In the genomic region with DNA sequence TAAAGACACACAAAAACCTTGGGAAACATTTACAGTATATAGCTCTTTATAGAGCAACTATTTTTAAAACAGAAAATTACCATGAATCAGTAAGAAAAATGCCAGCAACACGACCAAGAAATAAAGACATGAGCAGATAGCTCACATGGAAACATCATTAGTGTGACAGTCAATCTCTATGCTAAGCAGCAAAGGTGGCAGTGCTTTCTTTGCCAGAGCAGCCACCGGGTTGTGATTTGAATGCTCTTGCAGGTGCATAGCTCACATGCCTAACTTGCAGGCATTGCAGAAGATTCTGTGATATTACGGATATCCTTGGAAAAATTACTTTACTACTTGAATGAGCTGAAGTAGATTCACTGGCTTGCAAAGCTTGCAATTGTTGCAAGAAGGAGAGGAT, we compare ENCODE assay signal across 17 cellular contexts.
DNase-seq lines count a peak whose midpoint lies in the region; ATAC-seq and TF ChIP-seq lines count a peak whose summit lies in the region.
"Had no signal": no experiment of that assay in that cellular context is flagged by ENCODE, and none has a peak within 500 bp of the region (broad histone marks: within the 10 kb centered on the region; RNA-seq: fewer than 3 reads in every experiment).

No MANE protein-coding gene starts in this region.

- H3K27ac Mint-ChIP-seq in endodermal cell (no peak overlapping the region), immature natural killer cell (no peak overlapping the region)
- H3K27ac Mint-ChIP-seq in activated naive CD4-positive, alpha-beta T cell treated with anti-CD3 and anti-CD28 coated beads for 36 hours = no peak overlapping the region
- H3K27ac Mint-ChIP-seq: CD4-positive, alpha-beta memory T cell; GM23338 had no signal

- H3K27me3 Mint-ChIP-seq in endodermal cell (ENCODE audit: insufficient read depth) (no peaks in the 10 kb centered on the region), immature natural killer cell (ENCODE audit: low read depth in 3 of 3) (peaks cover 2 to 6% (median 5%) of the 10 kb centered on the region in 3 donors)
- H3K27me3 Mint-ChIP-seq in activated naive CD4-positive, alpha-beta T cell treated with anti-CD3 and anti-CD28 coated beads for 36 hours (ENCODE audit: low read depth) = peaks cover 19% of the 10 kb centered on the region

- TF ChIP-seq EP300 in neural cell (conservative IDR thresholded peaks at IDR 0.05; ENCODE audit: poor library complexity, severe bottlenecking) (peak; percentile 80), sigmoid colon (IDR thresholded peaks at IDR 0.05) (no peak)

- WGBS in endodermal cell (ENCODE audit: insufficient coverage in 1 of 2, insufficient read length in 1 of 2), 2 experiments = 73 to 80% methylated on average over 3 of the region's 3 CpGs
- 60 to 64% methylated on average over 3 of the region's 3 CpGs for WGBS in sigmoid colon, 2 donors

- H3K4me3 Mint-ChIP-seq in endodermal cell = no peak overlapping the region
- H3K4me3 Mint-ChIP-seq in activated naive CD4-positive, alpha-beta T cell treated with anti-CD3 and anti-CD28 coated beads for 36 hours = no peak overlapping the region
- H3K4me3 Mint-ChIP-seq in immature natural killer cell = no peak overlapping the region
- H3K4me3 Mint-ChIP-seq: CD4-positive, alpha-beta memory T cell; GM23338 had no signal

- no peaks in the 10 kb centered on the region for H3K9me3 ChIP-seq in endodermal cell (ENCODE audit: control insufficient read depth, low read length)
- no peaks in the 10 kb centered on the region for H3K9me3 ChIP-seq in neural cell (ENCODE audit: low read length)
- H3K9me3 ChIP-seq in sigmoid colon = no peaks in the 10 kb centered on the region

- H3K9me3 Mint-ChIP-seq in endodermal cell (peaks cover 5% of the 10 kb centered on the region), immature natural killer cell (peaks cover 0 to 6% (median 2%) of the 10 kb centered on the region in 6 donors)
- H3K9me3 Mint-ChIP-seq in activated naive CD4-positive, alpha-beta T cell treated with anti-CD3 and anti-CD28 coated beads for 36 hours = peaks cover 12% of the 10 kb centered on the region

- CTCF ChIA-PET in activated naive CD4-positive, alpha-beta T cell treated with anti-CD3 and anti-CD28 coated beads for 36 hours (lab: Charles Lee) = interaction anchor here (0.7 kb wide), 1 partner anchor 1329 kb away, joined by 3 read pairs; no protein-coding TSS in a partner anchor

- H3K27me3 ChIP-seq in H7 (ENCODE audit: control insufficient read depth, insufficient read depth, low read length) (no peaks in the 10 kb centered on the region), endodermal cell (ENCODE audit: control insufficient read depth, insufficient read depth, low read length, poor library complexity, severe bottlenecking) (no peaks in the 10 kb centered on the region), neural cell (ENCODE audit: insufficient read depth, low read depth, low read length) (no peaks in the 10 kb centered on the region), sigmoid colon (no peaks in the 10 kb centered on the region)

- no peaks in the 10 kb centered on the region for H3K79me2 ChIP-seq in neural cell (replicated peaks; ENCODE audit: insufficient read depth, low read length)

- no peaks in the 10 kb centered on the region for H4K20me1 ChIP-seq in neural cell (ENCODE audit: insufficient read depth)

- H3K4me1 Mint-ChIP-seq in endodermal cell (peaks cover 3% of the 10 kb centered on the region), immature natural killer cell (no peaks in the 10 kb centered on the region)
- H3K4me1 Mint-ChIP-seq in activated naive CD4-positive, alpha-beta T cell treated with anti-CD3 and anti-CD28 coated beads for 36 hours (ENCODE audit: low read depth) = no peaks in the 10 kb centered on the region
- H3K4me1 Mint-ChIP-seq: CD4-positive, alpha-beta memory T cell had no signal

- H3K9me2 ChIP-seq in neural cell (ENCODE audit: insufficient read depth, low read length) = no peaks in the 10 kb centered on the region

- H3K4me2 ChIP-seq in neural cell (ENCODE audit: low read length) = peak overlapping the region; percentile 22
- H3K4me2 ChIP-seq: GM23338 had no signal

- DNase-seq in H7 (peak; percentile 2), NCI-H69 (lab: John Stamatoyannopoulos, UW) (peak; percentile 8), endodermal cell (peak; percentile 46), sigmoid colon (no peak), immature natural killer cell (no peak)
- DNase-seq in activated naive CD4-positive, alpha-beta T cell treated with anti-CD3 and anti-CD28 coated beads for 36 hours = no peak
- DNase-seq: C1 segment of cervical spinal cord; Calu3; CD4-positive, alpha-beta memory T cell; COR-L47; DMS53; DMS79 treated with DMSO at 0.1 percent for 48 hours; GF-D8; HCEC 1CT had no signal

- TF ChIP-seq CTCF in endodermal cell (conservative IDR thresholded peaks at IDR 0.05) (no peak), neural cell (IDR thresholded peaks at IDR 0.05; ENCODE audit: poor library complexity, severe bottlenecking) (no peak), sigmoid colon (IDR thresholded peaks at IDR 0.05) (no peak)

- ATAC-seq in GM18873 (IDR thresholded peaks at IDR 0.05; ENCODE audit: low FRiP score, unreplicated experiment) = no peak
- ATAC-seq: GM23338 had no signal

- no peak overlapping the region for H3K4me3 ChIP-seq in H7 (ENCODE audit: insufficient read depth, low read depth, low read length)
- H3K4me3 ChIP-seq in endodermal cell (ENCODE audit: low read length) = no peak overlapping the region
- peak overlapping the region; percentile 34 for H3K4me3 ChIP-seq in neural cell (ENCODE audit: low read length)
- H3K4me3 ChIP-seq in sigmoid colon = no peak overlapping the region
- H3K4me3 ChIP-seq: GM23338 had no signal

- no peak for TF ChIP-seq POLR2A in sigmoid colon (IDR thresholded peaks at IDR 0.05)

- H3F3A ChIP-seq in neural cell (ENCODE audit: insufficient read depth, low read length, poor library complexity, severe bottlenecking) = no peaks in the 10 kb centered on the region

- H3K27ac ChIP-seq in endodermal cell (ENCODE audit: low read depth, low read length) (no peak overlapping the region), neural cell (ENCODE audit: low read length) (peak overlapping the region; percentile 74), sigmoid colon (no peak overlapping the region)

- H3K4me1 ChIP-seq in endodermal cell (ENCODE audit: control insufficient read depth, insufficient read depth, low read length) = no peaks in the 10 kb centered on the region
- peaks cover 0 to 9% (median 0%) of the 10 kb centered on the region in 4 donors for H3K4me1 ChIP-seq in sigmoid colon

- intact Hi-C loops in sigmoid colon (cut with DNase I) = no loop called here
- intact Hi-C loops in activated naive CD4-positive, alpha-beta T cell treated with anti-CD3 and anti-CD28 coated beads for 36 hours (cut with micrococcal nuclease) = no loop called here

- no peak overlapping the region for H2AFZ ChIP-seq in neural cell (ENCODE audit: low read depth, low read length)
- H2AFZ ChIP-seq: GM23338 had no signal

- H3K36me3 ChIP-seq in H7 (replicated peaks; ENCODE audit: control insufficient read depth, insufficient read depth, low read length) (no peaks in the 10 kb centered on the region), endodermal cell (ENCODE audit: control insufficient read depth, insufficient read depth, low read length) (no peaks in the 10 kb centered on the region), neural cell (ENCODE audit: insufficient read depth, low read length) (no peaks in the 10 kb centered on the region), sigmoid colon (no peaks in the 10 kb centered on the region)

- H3K36me3 Mint-ChIP-seq in endodermal cell (ENCODE audit: low read depth) (no peaks in the 10 kb centered on the region), immature natural killer cell (no peaks in the 10 kb centered on the region)
- H3K36me3 Mint-ChIP-seq in activated naive CD4-positive, alpha-beta T cell treated with anti-CD3 and anti-CD28 coated beads for 36 hours (ENCODE audit: low read depth) = no peaks in the 10 kb centered on the region
- H3K36me3 Mint-ChIP-seq: CD4-positive, alpha-beta memory T cell had no signal

- H3K9ac ChIP-seq in endodermal cell (ENCODE audit: extremely low read depth, low read length, poor library complexity, severe bottlenecking) (no peak overlapping the region), neural cell (ENCODE audit: low read length) (peak overlapping the region; percentile 35)

- peak; percentile 55 for TF ChIP-seq RAD21 in neural cell (conservative IDR thresholded peaks at IDR 0.05)

TF ChIP-seq in neural cell, 6 proteins besides CTCF, POLR2A, EP300 and RAD21:
- TF ChIP-seq MXI1 (conservative IDR thresholded peaks at IDR 0.05; ENCODE audit: poor library complexity, severe bottlenecking) = peak; percentile 41
- TF ChIP-seq SMC3 (conservative IDR thresholded peaks at IDR 0.05; ENCODE audit: poor library complexity) = peak; percentile 52
- TF ChIP-seq POLR2AphosphoS5 (IDR thresholded peaks at IDR 0.05) = peak; percentile 69
- TF ChIP-seq REST (IDR thresholded peaks at IDR 0.05; ENCODE audit: borderline replicate concordance) = no peak

Comparison
In these comparisons a context has a peak if more than half of its experiments do, and no peak if none do; other contexts are left out.
1. DNase-seq: peak in H7 (single experiment), NCI-H69 (single experiment) and endodermal cell (single experiment); none in sigmoid colon (single experiment), activated naive CD4-positive, alpha-beta T cell treated with anti-CD3 and anti-CD28 coated beads for 36 hours (single experiment) and immature natural killer cell (0 of 3).